ENCODE assay signal across 25 cellular contexts in genomic region chr13:73794755-73795154, GRCh38.
"Had no signal": no experiment of that assay in that cellular context is flagged by ENCODE, and none has a peak within 500 bp of the region (broad histone marks: within the 10 kb centered on the region; RNA-seq: fewer than 3 reads in every experiment).

No MANE protein-coding gene starts in this region.

- ATAC-seq: heart right ventricle; left cardiac atrium; left lung; lower lobe of right lung; naive thymus-derived CD4-positive, alpha-beta T cell; natural killer cell treated with Interleukin-12 subunit alpha and Interleukin-12 subunit beta and Interleukin-15 and Interleukin-18, amount 100 ng/mL, for 72 hours; pancreas; right cardiac atrium; stimulated activated naive B cell treated with anti-CD40 and anti-IgM and Interleukin-4, amounts not matched to agents 10 μg/mL and 1 μg/mL and 100 μg/mL, for 72 hours; stimulated activated naive CD8-positive, alpha-beta T cell treated with anti-CD3 and anti-CD28 coated beads, Interleukin-15, Interleukin-2, amounts not matched to agents 100 U/mL and 50 U/mL, for 24 hours had no signal

- H3K4me3 ChIP-seq: left lung, lower lobe of right lung, pancreas, prostate gland, smooth muscle cell, stomach, testis, thyroid gland, transverse colon, upper lobe of left lung had no signal

- DNase-seq: heart right ventricle; hippocampal formation; kidney glomerular epithelial cell; left cardiac atrium; left lung; lower lobe of right lung; mammary epithelial cell; mesenchymal stem cell; naive thymus-derived CD4-positive, alpha-beta T cell; pancreas; posterior cingulate gyrus; retina; right cardiac atrium; stimulated activated CD4-positive, alpha-beta T cell treated with anti-CD3 and anti-CD28 coated beads, Interleukin-1b, Interleukin-23, amount 100 ng/mL, for 48 hours; stimulated activated CD4-positive, alpha-beta T cell treated with anti-CD3 and anti-CD28 coated beads, Interleukin-2, amount 100 ng/mL, for 48 hours; stimulated activated naive B cell treated with anti-CD40 and anti-IgM and Interleukin-4, amounts not matched to agents 10 μg/mL and 1 μg/mL and 100 μg/mL, for 72 hours; stimulated activated naive CD8-positive, alpha-beta T cell treated with anti-CD3 and anti-CD28 coated beads, Interleukin-15, Interleukin-2, amounts not matched to agents 100 U/mL and 50 U/mL, for 24 hours; stomach; testis; thyroid gland; transverse colon; upper lobe of left lung had no signal

- H3K4me2 ChIP-seq: smooth muscle cell had no signal

- H3K36me3 ChIP-seq: left lung, lower lobe of right lung, pancreas, prostate gland, stomach, thyroid gland, transverse colon, upper lobe of left lung had no signal

- H3K4me1 ChIP-seq: heart right ventricle, left lung, lower lobe of right lung, pancreas, prostate gland, stomach, testis, thyroid gland, upper lobe of left lung had no signal

- H3K9me3 ChIP-seq: heart right ventricle, left lung, lower lobe of right lung, pancreas, prostate gland, stomach, testis, thyroid gland, transverse colon, upper lobe of left lung had no signal

- H3K27ac ChIP-seq: heart right ventricle, left lung, lower lobe of right lung, pancreas, prostate gland, stomach, testis, thyroid gland, transverse colon, upper lobe of left lung had no signal

- H3K27me3 ChIP-seq: heart right ventricle, left lung, pancreas, stomach, testis, thyroid gland, transverse colon, upper lobe of left lung had no signal
